ENCODE assay signal across 1 cellular context in genomic region chr11:102843474-102843873, GRCh38.
TF ChIP-seq lines count a peak whose summit lies in the region.

Gene MMP3, minus strand, starts transcription at chr11:102843609. Its CDS starts 63 bp downstream, at chr11:102843546.

TF ChIP-seq in SK-N-SH treated with all-trans-retinoic acid at 6 μM for 48 hours, 23 proteins besides CTCF, POLR2A, EP300 and RAD21 (continued from another document):
- TF ChIP-seq TSHZ2 (CRISPR knock-in tag; IDR thresholded peaks at IDR 0.05), result no peak
TF ChIP-seq in SK-N-SH treated with all-trans-retinoic acid at 6 μM for 48 hours: peak in this region for 0.
